In the genomic region with DNA sequence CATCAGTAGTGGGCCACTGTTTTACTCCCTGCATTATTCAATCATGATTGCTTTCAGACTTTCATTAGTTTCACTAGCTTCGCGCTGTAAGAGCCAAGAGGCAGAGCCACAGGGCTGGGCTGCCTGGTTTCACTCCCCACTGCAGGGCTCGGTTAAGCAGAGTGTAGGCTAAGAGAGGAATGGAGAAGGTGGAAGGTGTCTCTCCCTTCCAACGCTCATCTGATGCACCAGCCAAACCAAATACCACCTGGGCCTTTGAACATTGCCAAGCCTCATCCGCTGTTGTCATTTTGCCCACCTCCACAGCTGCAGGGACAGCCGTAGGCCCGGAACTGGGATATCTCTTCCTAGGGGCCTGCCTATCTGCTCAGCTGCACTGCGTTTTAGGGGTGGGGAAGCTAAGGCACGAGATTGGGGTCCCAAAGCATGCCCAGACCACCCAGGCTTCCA, we compare ENCODE assay signal across 6 cellular contexts. TPM values are rescaled to one million over a fixed set of nuclear protein-coding genes. Genes with fewer than 3 reads are reported as not detected.
A peak's percentile ranks its signal among the peaks of the same experiment; 100 is the strongest.
DNase-seq lines count a peak whose midpoint lies in the region; ATAC-seq and TF ChIP-seq lines count a peak whose summit lies in the region.

No MANE protein-coding gene starts in this region.

- CTCF ChIA-PET in mammary epithelial cell (lab: Charles Lee; ENCODE audit: low non-redundant PET): no interaction called here

- TF ChIP-seq CTCF in HFF-Myc (IDR thresholded peaks at IDR 0.05; ENCODE audit: low read depth, low read length, missing control alignments) (no peak), mammary epithelial cell (conservative IDR thresholded peaks at IDR 0.05 in 1 of 2, IDR thresholded peaks at IDR 0.05 in 1 of 2; ENCODE audit: extremely low read depth in 1 of 2, insufficient read depth in 1 of 2, low read depth in 1 of 2, low read length in 2 of 2) (no peak), neutrophil (IDR thresholded peaks at IDR 0.05) (no peak), GM10266 (IDR thresholded peaks at IDR 0.05; ENCODE audit: control insufficient read depth, insufficient read depth, low read depth, missing control alignments) (no peak)

- peaks cover 39% of the 10 kb centered on the region for H3K79me2 ChIP-seq in mammary epithelial cell (ENCODE audit: insufficient read depth, low read length)

- H3K9me3 ChIP-seq in mammary epithelial cell (replicated peaks; ENCODE audit: insufficient read depth, low read length) (no peaks in the 10 kb centered on the region), neutrophil (no peaks in the 10 kb centered on the region)

- H3K4me3 ChIP-seq in HFF-Myc (replicated peaks; ENCODE audit: low read depth, low read length): peak overlapping the region; percentile 72
- peak overlapping the region; percentile 51 to 91 (median 67) for H3K4me3 ChIP-seq in mammary epithelial cell (replicated peaks in 1 of 3; ENCODE audit: insufficient read depth in 1 of 3, low read depth in 2 of 3, low read length in 3 of 3)
- peak overlapping the region; percentile 69 to 95 for H3K4me3 ChIP-seq in neutrophil (ENCODE audit: low read depth in 1 of 2, low read length in 1 of 2)

- in situ Hi-C loops in mammary epithelial cell (cut with MboI; ENCODE audit: low sequenced_read_pairs in 2 of 2): loop anchor here in 1 of 2 donors (10.0 kb wide), 1 partner anchor 59 kb away; no protein-coding TSS in a partner anchor

- H2AFZ ChIP-seq in mammary epithelial cell (ENCODE audit: low read depth, low read length): peak overlapping the region; percentile 89

- dilution Hi-C loops in mammary epithelial cell (cut with HindIII; ENCODE audit: low sequenced_read_pairs): loop anchor here (5.0 kb wide), 1 partner anchor 104 kb away; no protein-coding TSS in a partner anchor

- intact Hi-C loops in mammary epithelial cell (cut with micrococcal nuclease): loop anchor here (2.0 kb wide), 1 partner anchor 13 kb away; a partner anchor contains a TSS

- peak overlapping the region; percentile 88 for H3K9ac ChIP-seq in mammary epithelial cell (ENCODE audit: insufficient read depth, low read length)

- no peaks in the 10 kb centered on the region for H3K27me3 ChIP-seq in mammary epithelial cell (ENCODE audit: insufficient read depth, low read length)
- H3K27me3 ChIP-seq in neutrophil: no peaks in the 10 kb centered on the region

- no peak for ATAC-seq in HG03460 (IDR thresholded peaks at IDR 0.05; ENCODE audit: unreplicated experiment)

- DNase-seq in HFF-Myc (ENCODE audit: extremely low read depth, low read depth) (no peak), mammary epithelial cell (no peak), GM10266 (ENCODE audit: extremely low spot score) (no peak)
- no peak for DNase-seq in effector CD4-positive, alpha-beta T cell

- H3K4me1 ChIP-seq in mammary epithelial cell (ENCODE audit: insufficient read depth, low read length): peaks cover 33% of the 10 kb centered on the region
- H3K4me1 ChIP-seq in neutrophil (ENCODE audit: control insufficient read depth in 1 of 2, insufficient read depth in 1 of 2, low read depth in 1 of 2, low read length in 1 of 2): peaks cover 13 to 15% of the 10 kb centered on the region in 2 experiments

- no peaks in the 10 kb centered on the region for H4K20me1 ChIP-seq in mammary epithelial cell (ENCODE audit: insufficient read depth, low read length)

- H3K36me3 ChIP-seq in mammary epithelial cell (ENCODE audit: insufficient read depth, low read length): no peaks in the 10 kb centered on the region
- no peaks in the 10 kb centered on the region for H3K36me3 ChIP-seq in neutrophil

- BruUV-seq in mammary epithelial cell (replicated peaks; lab: Mats Ljungman, UMichigan): no TSS peak

- 9% methylated on average over 6 of the region's 9 CpGs for WGBS in mammary epithelial cell (ENCODE audit: low coverage, missing lambda C conversion rate)

- peak overlapping the region; percentile 39 for H3K27ac ChIP-seq in mammary epithelial cell (ENCODE audit: insufficient read depth, low read depth, low read length)
- peak overlapping the region; percentile 98 for H3K27ac ChIP-seq in neutrophil

- peak overlapping the region; percentile 82 for H3K4me2 ChIP-seq in mammary epithelial cell (ENCODE audit: insufficient read depth, low read depth, low read length)

RNA-seq across cellular contexts. Expression of a gene that starts 0.5 kb away (rescaled TPM):
- 10 to 100 TPM; 63.5 to 93.8 TPM for total RNA-seq in mammary epithelial cell
- polyA plus RNA-seq in mammary epithelial cell: 111 TPM
- 277 TPM for polyA minus RNA-seq in mammary epithelial cell

RNA-seq across cellular contexts. Expression of a gene that starts 13.6 kb away (rescaled TPM):
- total RNA-seq in mammary epithelial cell: 1 to 10 TPM in 1 of 2 donors, under 1 TPM in 1; 0.54 to 7.0 TPM
- 0.26 TPM for polyA plus RNA-seq in mammary epithelial cell
- polyA minus RNA-seq in mammary epithelial cell: not detected

RNA-seq across cellular contexts. Expression of a gene that starts 18.5 kb away (rescaled TPM):
- 10 to 100 TPM; 17.3 to 71.6 TPM for total RNA-seq in mammary epithelial cell
- 28.8 TPM for polyA plus RNA-seq in mammary epithelial cell
- 228 TPM for polyA minus RNA-seq in mammary epithelial cell

RNA-seq across cellular contexts. Expression of a gene that starts 23.5 kb away (rescaled TPM):
- not detected for total RNA-seq in mammary epithelial cell
- not detected for polyA plus RNA-seq in mammary epithelial cell
- not detected for polyA minus RNA-seq in mammary epithelial cell

RNA-seq across cellular contexts. Expression of a gene that starts 32.1 kb away (rescaled TPM):
- total RNA-seq in mammary epithelial cell: not detected
- polyA plus RNA-seq in mammary epithelial cell: not detected
- not detected for polyA minus RNA-seq in mammary epithelial cell
